In genomic region chr15:94293411-94294402, GRCh38 we compare ENCODE assay signal across 18 cellular contexts.
A peak's percentile ranks its signal among the peaks of the same experiment; 100 is the strongest.
DNase-seq lines count a peak whose midpoint lies in the region; ATAC-seq, FAIRE-seq and TF ChIP-seq lines count a peak whose summit lies in the region.
"Had no signal": no experiment of that assay in that cellular context is flagged by ENCODE, and none has a peak within 500 bp of the region (broad histone marks: within the 10 kb centered on the region; RNA-seq: fewer than 3 reads in every experiment).

No MANE protein-coding gene starts in this region.

- no peak overlapping the region for H4K91ac ChIP-seq in IMR-90 (ENCODE audit: insufficient read depth, low read depth, low read length)

- no peak overlapping the region for H3K14ac ChIP-seq in IMR-90 (replicated peaks; ENCODE audit: low read depth, low read length)

- FAIRE-seq in GM12891 (lab: Jason Lieb, UNC), result no peak
- FAIRE-seq: GM12878, TTC549 had no signal

- H3K4me1 ChIP-seq in IMR-90 (ENCODE audit: control insufficient read depth, insufficient read depth, low read length), result peaks cover 4% of the 10 kb centered on the region
- peaks cover 11% of the 10 kb centered on the region for H3K4me1 ChIP-seq in body of pancreas
- peaks cover 0 to 6% of the 10 kb centered on the region in 2 donors for H3K4me1 ChIP-seq in muscle layer of duodenum (ENCODE audit: control insufficient read depth in 1 of 2, insufficient read depth in 2 of 2, low read length in 2 of 2)
- H3K4me1 ChIP-seq in upper lobe of left lung, result peaks cover 0 to 8% (median 6%) of the 10 kb centered on the region in 4 donors
- H3K4me1 ChIP-seq: breast epithelium, gastrocnemius medialis, parathyroid adenoma had no signal

- peak; percentile 28 for DNase-seq in IMR-90
- peak in 1 of 4 donors; percentile 40 for DNase-seq in body of pancreas
- no peak for DNase-seq in NCI-H1694 (lab: John Stamatoyannopoulos, UW)
- DNase-seq in upper lobe of left lung, result no peak
- DNase-seq in GM12891 (ENCODE audit: insufficient read length, low spot score), result no peak
- DNase-seq: activated naive CD4-positive, alpha-beta T cell; CD4-positive, CD25-positive, alpha-beta regulatory T cell; effector memory CD4-positive, alpha-beta T cell; gastrocnemius medialis; H9; SHP77 had no signal

- POLR2A ChIA-PET in IMR-90 (lab: Charles Lee; ENCODE audit: unreplicated experiment), result no interaction called here

- no peak overlapping the region for H2AK9ac ChIP-seq in IMR-90 (replicated peaks; ENCODE audit: low read depth, low read length, poor library complexity)

- no peak overlapping the region; the same call in 1 of the 2 replicates for H2BK20ac ChIP-seq in IMR-90 (ENCODE audit: low read depth, low read length)

- TF ChIP-seq CTCF in C4-2B (conservative IDR thresholded peaks at IDR 0.05) (no peak), IMR-90 (conservative IDR thresholded peaks at IDR 0.05; ENCODE audit: low read depth, low read length) (no peak), body of pancreas (IDR thresholded peaks at IDR 0.05) (no peak), upper lobe of left lung (IDR thresholded peaks at IDR 0.05) (no peak)

- H3K4me3 ChIP-seq in IMR-90 (ENCODE audit: insufficient read depth, low read depth, low read length), result no peak overlapping the region
- no peak overlapping the region for H3K4me3 ChIP-seq in body of pancreas
- no peak overlapping the region for H3K4me3 ChIP-seq in muscle layer of duodenum (ENCODE audit: low read depth in 1 of 2, low read length in 2 of 2)
- no peak overlapping the region for H3K4me3 ChIP-seq in upper lobe of left lung
- H3K4me3 ChIP-seq: breast epithelium, gastrocnemius medialis, GM12878 had no signal

- peak overlapping the region; percentile 85 for H2BK5ac ChIP-seq in IMR-90 (ENCODE audit: low read depth, low read length, poor library complexity, severe bottlenecking)

- H2AFZ ChIP-seq in IMR-90 (replicated peaks; ENCODE audit: low read length, poor library complexity), result no peak overlapping the region
- H2AFZ ChIP-seq: parathyroid adenoma had no signal

- CTCF ChIA-PET in IMR-90 (lab: Yijun Ruan, JAX), result interaction anchor here (1.1 kb wide), 1 partner anchor 13 kb away, joined by 4 read pairs; no protein-coding TSS in a partner anchor

- H2BK120ac ChIP-seq in IMR-90 (ENCODE audit: low read depth, low read length), result peak overlapping the region; percentile 46; the same call in 1 of the 2 replicates

- no peak for TF ChIP-seq EP300 in upper lobe of left lung (IDR thresholded peaks at IDR 0.05)

- peak overlapping the region; percentile 53; the same call in 1 of the 2 replicates for H3K18ac ChIP-seq in IMR-90 (ENCODE audit: low read depth, low read length)

- H3K36me3 ChIP-seq in IMR-90 (ENCODE audit: control insufficient read depth, insufficient read depth, low read length) (no peaks in the 10 kb centered on the region), body of pancreas (replicated peaks in 1 of 2; ENCODE audit: insufficient read depth in 1 of 2, low read depth in 2 of 2) (no peaks in the 10 kb centered on the region), muscle layer of duodenum (ENCODE audit: control insufficient read depth in 1 of 2, insufficient read depth in 2 of 2, low read length in 2 of 2) (no peaks in the 10 kb centered on the region), upper lobe of left lung (no peaks in the 10 kb centered on the region)
- H3K36me3 ChIP-seq: breast epithelium, gastrocnemius medialis had no signal

- BruUV-seq in IMR-90 (replicated peaks; lab: Mats Ljungman, UMichigan), result no TSS peak

- H3K4me2 ChIP-seq in IMR-90 (ENCODE audit: low read depth, low read length), result peak overlapping the region; percentile 29; the same call in 1 of the 2 replicates

- peaks cover 0 to 6% of the 10 kb centered on the region in 2 experiments; a peak in 2 of 4 replicates for H3K79me1 ChIP-seq in IMR-90 (ENCODE audit: low read depth in 1 of 2, low read length in 2 of 2)

- no peak overlapping the region for H2BK15ac ChIP-seq in IMR-90 (ENCODE audit: low read depth, low read length)

- WGBS in IMR-90 (ENCODE audit: extremely low coverage in 2 of 2, insufficient read length in 1 of 2), 2 experiments, result 39% methylated on average over 3 of the region's 13 CpGs; no CpG with 5 or more reads in 1 of the 2 experiments
- WGBS in body of pancreas, 2 donors, result 41 to 42% methylated on average over 13 of the region's 13 CpGs
- 45 to 53% methylated on average over 13 of the region's 13 CpGs for WGBS in upper lobe of left lung, 2 donors

- H3K9me3 ChIP-seq in IMR-90 (ENCODE audit: control insufficient read depth, insufficient read depth, low read length) (no peaks in the 10 kb centered on the region), body of pancreas (no peaks in the 10 kb centered on the region), muscle layer of duodenum (ENCODE audit: control insufficient read depth in 1 of 2, low read length in 2 of 2) (peaks cover 0 to 6% of the 10 kb centered on the region in 2 donors), upper lobe of left lung (no peaks in the 10 kb centered on the region)
- H3K9me3 ChIP-seq: breast epithelium, gastrocnemius medialis had no signal

- dilution Hi-C loops in IMR-90 (cut with HindIII; ENCODE audit: low sequenced_read_pairs, unreplicated experiment), result no loop called here

- TF ChIP-seq RAD21 in IMR-90 (IDR thresholded peaks at IDR 0.05; ENCODE audit: low read length), result no peak

- in situ Hi-C loops in IMR-90 (cut with MboI; ENCODE audit: low sequenced_read_pairs), result no loop called here

- no peak overlapping the region for H3K4ac ChIP-seq in IMR-90 (ENCODE audit: low read depth, low read length)

- H3K23ac ChIP-seq in IMR-90 (ENCODE audit: low read depth, low read length), result 0 out of 2 replicates have a peak overlapping the region, but pooled peaks have one; percentile 39

- H3K9ac ChIP-seq in IMR-90 (ENCODE audit: low read depth, low read length), result no peak overlapping the region
- H3K9ac ChIP-seq: parathyroid adenoma had no signal

- intact Hi-C loops in IMR-90 (cut with micrococcal nuclease), result no loop called here
- intact Hi-C loops in body of pancreas (cut with DNase I), result no loop called here

- H3K27me3 ChIP-seq in IMR-90 (ENCODE audit: control insufficient read depth, insufficient read depth, low read length) (no peaks in the 10 kb centered on the region), body of pancreas (no peaks in the 10 kb centered on the region), muscle layer of duodenum (ENCODE audit: low read depth, low read length) (no peaks in the 10 kb centered on the region), upper lobe of left lung (no peaks in the 10 kb centered on the region)
- H3K27me3 ChIP-seq: breast epithelium, gastrocnemius medialis had no signal

- ATAC-seq in IMR-90 (ENCODE audit: low read depth) (no peak), body of pancreas (peak; percentile 65), upper lobe of left lung (ENCODE audit: low FRiP score in 2 of 2) (no peak), HG02623 (IDR thresholded peaks at IDR 0.05; ENCODE audit: unreplicated experiment) (no peak)
- ATAC-seq: gastrocnemius medialis, GM12878 had no signal

- H3K9me1 ChIP-seq in IMR-90 (ENCODE audit: insufficient read depth, low read length), result no peaks in the 10 kb centered on the region; the same call in 1 of the 2 replicates

- H4K8ac ChIP-seq in IMR-90 (ENCODE audit: low read depth in 2 of 2, low read length in 2 of 2), result no peak overlapping the region

- peak overlapping the region; percentile 71 for H3K27ac ChIP-seq in C4-2B
- peak overlapping the region; percentile 67; the same call in 1 of the 2 replicates for H3K27ac ChIP-seq in IMR-90 (ENCODE audit: insufficient read depth, low read length)
- H3K27ac ChIP-seq in body of pancreas, result peak overlapping the region in 3 of 4 donors; percentile 47 to 62 (median 62)
- peak overlapping the region; percentile 25 for H3K27ac ChIP-seq in muscle layer of duodenum (ENCODE audit: low read length)
- no peak overlapping the region for H3K27ac ChIP-seq in upper lobe of left lung
- H3K27ac ChIP-seq: breast epithelium, gastrocnemius medialis, parathyroid adenoma had no signal

- H3K56ac ChIP-seq in IMR-90 (ENCODE audit: extremely low read depth, insufficient read depth, low read length), result no peak overlapping the region

- H2AK5ac ChIP-seq in IMR-90 (ENCODE audit: low read depth, low read length), result 0 out of 2 replicates have a peak overlapping the region, but pooled peaks have one; percentile 16

- no peaks in the 10 kb centered on the region for H4K20me1 ChIP-seq in IMR-90 (ENCODE audit: insufficient read depth, low read length)

- TF ChIP-seq POLR2A in IMR-90 (IDR thresholded peaks at IDR 0.05; ENCODE audit: low read depth, low read length) (no peak), body of pancreas (IDR thresholded peaks at IDR 0.05) (no peak), upper lobe of left lung (IDR thresholded peaks at IDR 0.05) (no peak), GM12891 (IDR thresholded peaks at IDR 0.05; ENCODE audit: low read depth, low read length) (no peak)

- H4K5ac ChIP-seq in IMR-90 (ENCODE audit: low read depth, low read length), result peak overlapping the region; percentile 35; the same call in 1 of the 2 replicates

TF ChIP-seq in IMR-90, 13 proteins besides CTCF, POLR2A, EP300 and RAD21 (continues in another document):
- no peak for TF ChIP-seq USF2 (IDR thresholded peaks at IDR 0.05; ENCODE audit: low read depth, low read length)
- no peak for TF ChIP-seq NFE2L2 (IDR thresholded peaks at IDR 0.05; ENCODE audit: low read depth, low read length)
- no peak for TF ChIP-seq RCOR1 (IDR thresholded peaks at IDR 0.05; ENCODE audit: insufficient replicate concordance, low read length)
- TF ChIP-seq CEBPB (IDR thresholded peaks at IDR 0.05; ENCODE audit: low read depth, low read length), result no peak

TF ChIP-seq in GM12891, 5 proteins besides CTCF, POLR2A, EP300 and RAD21:
- TF ChIP-seq SPI1 (IDR thresholded peaks at IDR 0.05; ENCODE audit: low read depth, low read length), result no peak
- TF ChIP-seq TAF1 (IDR thresholded peaks at IDR 0.05; ENCODE audit: low read depth, low read length), result no peak
- TF ChIP-seq POU2F2 (IDR thresholded peaks at IDR 0.05; ENCODE audit: low read depth, low read length), result no peak
- TF ChIP-seq POLR2AphosphoS5 (IDR thresholded peaks at IDR 0.05; ENCODE audit: low read depth, low read length), result no peak
- no peak for TF ChIP-seq PAX5 (IDR thresholded peaks at IDR 0.05; ENCODE audit: insufficient read depth, low read length, severe bottlenecking)

Comparison
In these comparisons a context has a peak if more than half of its experiments do, and no peak if none do; other contexts are left out.
1. H3K27ac ChIP-seq: peak in C4-2B (single experiment), IMR-90 (single experiment), body of pancreas (3 of 4) and muscle layer of duodenum (single experiment); none in upper lobe of left lung (0 of 4).